Comparison of ENCODE assay signal across 24 cellular contexts in the genomic region with DNA sequence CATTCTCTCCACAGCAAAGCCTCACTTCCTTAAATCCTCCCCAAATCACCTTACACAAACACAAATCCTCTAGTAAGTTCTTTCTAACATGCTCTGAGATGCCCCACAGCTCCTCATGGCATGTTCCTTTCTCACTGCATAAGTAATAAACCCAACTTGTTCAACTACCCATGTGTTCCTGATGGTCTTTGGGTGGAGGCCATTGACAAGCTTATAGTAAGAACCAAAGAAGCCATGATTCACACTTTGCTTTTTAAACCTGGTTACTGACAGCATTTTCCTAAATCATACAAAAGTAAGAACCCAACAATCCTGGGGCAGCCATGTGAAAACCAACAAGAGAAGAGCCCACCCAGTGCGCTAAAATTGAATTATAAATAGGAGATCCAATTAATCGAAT.
"Had no signal": no experiment of that assay in that cellular context is flagged by ENCODE, and none has a peak within 500 bp of the region (broad histone marks: within the 10 kb centered on the region; RNA-seq: fewer than 3 reads in every experiment).

No MANE protein-coding gene starts in this region.

- H3K27ac ChIP-seq: coronary artery, dorsolateral prefrontal cortex, epithelial cell of prostate, esophagus squamous epithelium, foreskin keratinocyte, gastroesophageal sphincter, heart left ventricle, hepatocyte, left lung, lower lobe of right lung had no signal

- H3K4me1 ChIP-seq: heart left ventricle, left lung, lower lobe of right lung had no signal

- H3K4me3 ChIP-seq: coronary artery, dorsolateral prefrontal cortex, esophagus squamous epithelium, gastroesophageal sphincter, heart left ventricle, hepatocyte, left lung, lower lobe of right lung, mucosa of descending colon had no signal

- H3K4me2 ChIP-seq: hepatocyte had no signal

- H3K27me3 ChIP-seq: dorsolateral prefrontal cortex, esophagus squamous epithelium, foreskin keratinocyte, gastroesophageal sphincter, heart left ventricle, hepatocyte, left lung had no signal

- H3K27me3 Mint-ChIP-seq: naive B cell; naive thymus-derived CD8-positive, alpha-beta T cell had no signal

- H2AFZ ChIP-seq: hepatocyte had no signal

- H3K9me3 ChIP-seq: esophagus squamous epithelium, gastroesophageal sphincter, heart left ventricle, left lung, lower lobe of right lung, mucosa of descending colon had no signal

- ATAC-seq: esophagus mucosa; foreskin keratinocyte; gastroesophageal sphincter; heart left ventricle; left cardiac atrium; left lung; left ventricle myocardium superior; lower lobe of right lung; mucosa of descending colon; naive thymus-derived CD8-positive, alpha-beta T cell had no signal

- H3K9me3 Mint-ChIP-seq: naive thymus-derived CD8-positive, alpha-beta T cell had no signal

- DNase-seq: dermis blood vessel endothelial cell; dorsolateral prefrontal cortex; effector CD4-positive, alpha-beta T cell; effector memory CD4-positive, alpha-beta T cell; esophagus squamous epithelium; foreskin keratinocyte; heart left ventricle; hypothalamus; immature natural killer cell; islet precursor cell; left cardiac atrium; left lung; left ventricle myocardium superior; lower lobe of right lung; mesenchymal stem cell; mucosa of descending colon; naive B cell; naive thymus-derived CD8-positive, alpha-beta T cell had no signal

- H3K4me3 Mint-ChIP-seq: immature natural killer cell; mesothelial cell of epicardium; naive B cell; naive thymus-derived CD8-positive, alpha-beta T cell had no signal

- H3K27ac Mint-ChIP-seq: immature natural killer cell; mesothelial cell of epicardium; naive B cell; naive thymus-derived CD8-positive, alpha-beta T cell had no signal

- H3K79me2 ChIP-seq: hepatocyte had no signal

- H3K4me1 Mint-ChIP-seq: naive thymus-derived CD8-positive, alpha-beta T cell had no signal
